Comparison of ENCODE assay signal across 28 cellular contexts in the genomic region with DNA sequence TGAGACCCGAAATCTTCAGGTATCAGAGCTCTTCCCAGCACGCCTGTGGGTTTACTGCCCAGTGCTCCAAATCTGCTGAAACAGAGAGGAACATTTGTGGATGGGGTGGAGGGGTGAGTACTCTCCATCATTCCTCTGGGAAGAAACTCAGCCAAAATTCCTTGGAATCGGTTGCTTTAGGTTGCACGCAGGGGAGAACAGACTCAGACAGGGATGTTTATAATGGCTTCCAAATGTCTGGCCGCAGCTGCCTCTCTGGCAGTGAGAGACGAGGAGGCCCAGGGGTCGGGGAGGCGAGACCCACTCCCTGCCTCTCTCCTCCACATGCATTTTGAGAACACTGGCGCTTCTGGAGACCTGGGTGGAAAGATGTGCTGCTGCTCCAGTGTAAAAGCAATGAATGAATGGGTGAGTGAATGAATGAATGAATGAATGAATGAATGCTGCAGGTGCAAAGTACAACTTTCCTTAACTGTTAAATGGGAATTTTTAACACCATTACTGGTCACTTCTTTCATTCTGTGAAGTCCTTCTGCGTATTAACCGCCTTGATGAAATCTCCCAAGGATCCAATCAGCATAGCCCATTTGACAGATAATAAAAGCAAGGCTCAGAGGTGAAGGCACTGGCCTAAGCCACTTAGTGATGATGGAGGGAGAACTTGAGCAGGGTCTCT.
DNase-seq lines count a peak whose midpoint lies in the region; ATAC-seq and TF ChIP-seq lines count a peak whose summit lies in the region.
"Had no signal": no experiment of that assay in that cellular context is flagged by ENCODE, and none has a peak within 500 bp of the region (broad histone marks: within the 10 kb centered on the region; RNA-seq: fewer than 3 reads in every experiment).

No MANE protein-coding gene starts in this region.

- WGBS in endodermal cell (ENCODE audit: insufficient coverage in 1 of 2, insufficient read length in 1 of 2), 2 experiments = 89 to 95% methylated on average over 4 to 11 of the region's 11 CpGs

- H3K36me3 ChIP-seq in endodermal cell (ENCODE audit: control insufficient read depth, insufficient read depth, low read length) = no peaks in the 10 kb centered on the region
- H3K36me3 ChIP-seq: left lung, prostate gland, SJSA1, thyroid gland had no signal

- no peak overlapping the region for H3K27ac Mint-ChIP-seq in endodermal cell
- H3K27ac Mint-ChIP-seq: activated naive CD4-positive, alpha-beta T cell treated with anti-CD3 and anti-CD28 coated beads, Interleukin-2, amount 50 U/mL, for 24 hours; activated T-helper 1 cell treated with anti-CD3 and anti-CD28 coated beads, Interleukin-12 subunit alpha, Interleukin-12 subunit beta, Interleukin-2, Interleukin-4 antibody, amounts not matched to agents 30 ng/mL and 10 ng/mL and 1 ng/mL, durations not matched to agents 14 hours and 24 hours and 36 hours had no signal

- H3K27me3 Mint-ChIP-seq in endodermal cell (ENCODE audit: insufficient read depth) = peaks cover 36% of the 10 kb centered on the region

- H3K27me3 ChIP-seq in endodermal cell (ENCODE audit: control insufficient read depth, insufficient read depth, low read length, poor library complexity, severe bottlenecking) = peaks cover 71% of the 10 kb centered on the region
- H3K27me3 ChIP-seq: SJSA1, thyroid gland had no signal

- H3K27ac ChIP-seq in endodermal cell (ENCODE audit: low read depth, low read length) = no peak overlapping the region
- H3K27ac ChIP-seq: 22Rv1, left lung, prostate gland, SJSA1, thyroid gland had no signal

- no peak overlapping the region for H3K9ac ChIP-seq in endodermal cell (ENCODE audit: extremely low read depth, low read length, poor library complexity, severe bottlenecking)

- H3K4me1 Mint-ChIP-seq in endodermal cell = peaks cover 4% of the 10 kb centered on the region
- H3K4me1 Mint-ChIP-seq: activated naive CD4-positive, alpha-beta T cell treated with anti-CD3 and anti-CD28 coated beads, Interleukin-2, amount 50 U/mL, for 24 hours had no signal

- ATAC-seq in Right ventricle myocardium inferior (peak; percentile 74), left ventricle myocardium superior (peak; percentile 91), omental fat pad (ENCODE audit: low FRiP score) (no peak)
- ATAC-seq: esophagus mucosa, left lung had no signal

- DNase-seq in Right ventricle myocardium inferior (ENCODE audit: missing footprints) (no peak), cardiac septum (ENCODE audit: low spot score) (no peak), endodermal cell (peak; percentile 27), left ventricle myocardium superior (peak; percentile 57), NCI-H1436 (lab: John Stamatoyannopoulos, UW) (no peak), DMS153 treated with DMSO at 0.1 percent for 48 hours (lab: John Stamatoyannopoulos, UW; ENCODE audit: unreplicated experiment) (no peak), omental fat pad (ENCODE audit: low spot score) (no peak), GDM1 (lab: John Stamatoyannopoulos, UW) (no peak)
- DNase-seq: activated CD4-positive, alpha-beta T cell treated with anti-CD3 and anti-CD28 coated beads for 48 hours; aorta; COR-L47; effector CD8-positive, alpha-beta T cell; EL; left lung; NCI-H1092 treated with DMSO at 0.1 percent for 48 hours; NCI-H2029; NCI-H510A; NK-92 treated with Interleukin-12 subunit alpha and Interleukin-12 subunit beta, amount 100 ng/mL, for 24 hours; stimulated activated CD4-positive, alpha-beta T cell treated with anti-CD3 and anti-CD28 coated beads, Interleukin-4, amount 100 ng/mL, for 1 hour; stimulated activated naive CD4-positive, alpha-beta T cell treated with Interleukin-2 at 50 U/mL for 16 hours; thyroid gland had no signal

- TF ChIP-seq CTCF in endodermal cell (conservative IDR thresholded peaks at IDR 0.05) = no peak
- TF ChIP-seq CTCF in omental fat pad (IDR thresholded peaks at IDR 0.05) = no peak

- H3K36me3 Mint-ChIP-seq in endodermal cell (ENCODE audit: low read depth) = no peaks in the 10 kb centered on the region
- H3K36me3 Mint-ChIP-seq: activated naive CD4-positive, alpha-beta T cell treated with anti-CD3 and anti-CD28 coated beads, Interleukin-2, amount 50 U/mL, for 24 hours had no signal

- H3K4me3 ChIP-seq in endodermal cell (ENCODE audit: low read length) = no peak overlapping the region
- H3K4me3 ChIP-seq: left lung, prostate gland, SJSA1, smooth muscle cell, thyroid gland had no signal

- no peak overlapping the region for H3K4me3 Mint-ChIP-seq in endodermal cell
- H3K4me3 Mint-ChIP-seq: activated naive CD4-positive, alpha-beta T cell treated with anti-CD3 and anti-CD28 coated beads, Interleukin-2, amount 50 U/mL, for 24 hours; activated T-helper 1 cell treated with anti-CD3 and anti-CD28 coated beads, Interleukin-12 subunit alpha, Interleukin-12 subunit beta, Interleukin-2, Interleukin-4 antibody, amounts not matched to agents 30 ng/mL and 10 ng/mL and 1 ng/mL, durations not matched to agents 14 hours and 24 hours and 36 hours had no signal

- H3K4me1 ChIP-seq in endodermal cell (ENCODE audit: control insufficient read depth, insufficient read depth, low read length) = no peaks in the 10 kb centered on the region
- H3K4me1 ChIP-seq: left lung, prostate gland, SJSA1, thyroid gland had no signal

- intact Hi-C loops in Right ventricle myocardium inferior (cut with DNase I) = no loop called here
- intact Hi-C loops in cardiac septum (cut with DNase I) = no loop called here
- intact Hi-C loops in left ventricle myocardium superior (cut with micrococcal nuclease) = no loop called here

- peaks cover 13% of the 10 kb centered on the region for H3K9me3 ChIP-seq in endodermal cell (ENCODE audit: control insufficient read depth, low read length)
- H3K9me3 ChIP-seq: left lung, prostate gland, SJSA1, thyroid gland had no signal

- H3K9me3 Mint-ChIP-seq in endodermal cell = peaks cover 2% of the 10 kb centered on the region
- H3K9me3 Mint-ChIP-seq: activated naive CD4-positive, alpha-beta T cell treated with anti-CD3 and anti-CD28 coated beads, Interleukin-2, amount 50 U/mL, for 24 hours; activated T-helper 1 cell treated with anti-CD3 and anti-CD28 coated beads, Interleukin-12 subunit alpha, Interleukin-12 subunit beta, Interleukin-2, Interleukin-4 antibody, amounts not matched to agents 30 ng/mL and 10 ng/mL and 1 ng/mL, durations not matched to agents 14 hours and 24 hours and 36 hours had no signal

Comparison
In these comparisons a context has a peak if more than half of its experiments do, and no peak if none do; other contexts are left out.
1. DNase-seq: peak in endodermal cell (single experiment) and left ventricle myocardium superior (single experiment); none in Right ventricle myocardium inferior (single experiment), cardiac septum (single experiment), NCI-H1436 (single experiment), DMS153 treated with DMSO at 0.1 percent for 48 hours (single experiment), omental fat pad (single experiment) and GDM1 (single experiment).